Comparison of ENCODE assay signal across 13 cellular contexts in genomic region chr4:39932776-39933402, GRCh38. TPM values are rescaled to one million over a fixed set of nuclear protein-coding genes. Genes with fewer than 3 reads are reported as not detected.
DNase-seq lines count a peak whose midpoint lies in the region; ATAC-seq, FAIRE-seq and TF ChIP-seq lines count a peak whose summit lies in the region.
"Had no signal": no experiment of that assay in that cellular context is flagged by ENCODE, and none has a peak within 500 bp of the region (broad histone marks: within the 10 kb centered on the region; RNA-seq: fewer than 3 reads in every experiment).

No MANE protein-coding gene starts in this region.

- no peak for FAIRE-seq in HTR-8/SVneo (lab: Jason Lieb, UNC)

- H3K36me3 Mint-ChIP-seq in activated naive CD8-positive, alpha-beta T cell treated with anti-CD3 and anti-CD28 coated beads for 36 hours: peaks cover 35% of the 10 kb centered on the region
- H3K36me3 Mint-ChIP-seq in natural killer cell: no peaks in the 10 kb centered on the region

- peak overlapping the region; percentile 67 for H3K27ac Mint-ChIP-seq in activated naive CD8-positive, alpha-beta T cell treated with anti-CD3 and anti-CD28 coated beads for 36 hours
- peak overlapping the region; percentile 86 to 91 for H3K27ac Mint-ChIP-seq in natural killer cell

- ATAC-seq in IMR-90 (ENCODE audit: low read depth): no peak
- ATAC-seq in natural killer cell: peak; percentile 56 to 71 (median 67)

- H3K4ac ChIP-seq in IMR-90 (ENCODE audit: low read depth, low read length): peak overlapping the region; percentile 22; the same call in 1 of the 2 replicates

- peak overlapping the region; percentile 2; the same call in 1 of the 2 replicates for H4K91ac ChIP-seq in IMR-90 (ENCODE audit: insufficient read depth, low read depth, low read length)

- no peak overlapping the region for H2AFZ ChIP-seq in IMR-90 (replicated peaks; ENCODE audit: low read length, poor library complexity)
- H2AFZ ChIP-seq: neural progenitor cell had no signal

- POLR2A ChIA-PET in IMR-90 (lab: Charles Lee; ENCODE audit: unreplicated experiment): no interaction called here

- peaks cover 4% of the 10 kb centered on the region for H3K9me3 Mint-ChIP-seq in activated naive CD8-positive, alpha-beta T cell treated with anti-CD3 and anti-CD28 coated beads for 36 hours
- no peaks in the 10 kb centered on the region for H3K9me3 Mint-ChIP-seq in natural killer cell
- H3K9me3 Mint-ChIP-seq: neural progenitor cell had no signal

- 0 out of 2 replicates have a peak overlapping the region, but pooled peaks have one; percentile 31 for H3K23ac ChIP-seq in IMR-90 (ENCODE audit: low read depth, low read length)

- H3K79me1 ChIP-seq in IMR-90 (ENCODE audit: low read depth in 1 of 2, low read length in 2 of 2): peaks cover 44 to 78% of the 10 kb centered on the region in 2 experiments

- H3K4me3 ChIP-seq in IMR-90 (ENCODE audit: insufficient read depth, low read depth, low read length) (no peak overlapping the region), MG63 (no peak overlapping the region)
- H3K4me3 ChIP-seq: neural progenitor cell, testis had no signal

- H3K9me3 ChIP-seq in IMR-90 (ENCODE audit: control insufficient read depth, insufficient read depth, low read length): no peaks in the 10 kb centered on the region
- no peaks in the 10 kb centered on the region for H3K9me3 ChIP-seq in MG63
- H3K9me3 ChIP-seq: testis had no signal

- H2BK15ac ChIP-seq in IMR-90 (ENCODE audit: low read depth, low read length): no peak overlapping the region

- H2BK20ac ChIP-seq in IMR-90 (ENCODE audit: low read depth, low read length): peak overlapping the region; percentile 3; the same call in 1 of the 2 replicates

- peaks cover 57% of the 10 kb centered on the region for H3K4me1 Mint-ChIP-seq in activated naive CD8-positive, alpha-beta T cell treated with anti-CD3 and anti-CD28 coated beads for 36 hours
- peaks cover 53 to 68% of the 10 kb centered on the region in 2 donors for H3K4me1 Mint-ChIP-seq in natural killer cell

- no peak for TF ChIP-seq RAD21 in IMR-90 (IDR thresholded peaks at IDR 0.05; ENCODE audit: low read length)

- in situ Hi-C loops in IMR-90 (cut with MboI; ENCODE audit: low sequenced_read_pairs): no loop called here

- H3K9me1 ChIP-seq in IMR-90 (ENCODE audit: insufficient read depth, low read length): peaks cover 24% of the 10 kb centered on the region

- H2BK5ac ChIP-seq in IMR-90 (ENCODE audit: low read depth, low read length, poor library complexity, severe bottlenecking): no peak overlapping the region

- no peak overlapping the region for H4K8ac ChIP-seq in IMR-90 (ENCODE audit: low read depth in 2 of 2, low read length in 2 of 2)

- 0 out of 2 replicates have a peak overlapping the region, but pooled peaks have one; percentile 29 for H4K5ac ChIP-seq in IMR-90 (ENCODE audit: low read depth, low read length)

- no peaks in the 10 kb centered on the region for H3K27me3 Mint-ChIP-seq in activated naive CD8-positive, alpha-beta T cell treated with anti-CD3 and anti-CD28 coated beads for 36 hours
- no peaks in the 10 kb centered on the region for H3K27me3 Mint-ChIP-seq in natural killer cell (ENCODE audit: low read depth in 2 of 2)

- dilution Hi-C loops in IMR-90 (cut with HindIII; ENCODE audit: low sequenced_read_pairs, unreplicated experiment): no loop called here

- 0 out of 2 replicates have a peak overlapping the region, but pooled peaks have one; percentile 12 for H3K14ac ChIP-seq in IMR-90 (replicated peaks; ENCODE audit: low read depth, low read length)

- H4K20me1 ChIP-seq in IMR-90 (ENCODE audit: insufficient read depth, low read length): peaks cover 39% of the 10 kb centered on the region

- H3K27ac ChIP-seq in IMR-90 (ENCODE audit: insufficient read depth, low read length): peak overlapping the region; percentile 55; the same call in 1 of the 2 replicates
- H3K27ac ChIP-seq: neural progenitor cell, testis had no signal

- CTCF ChIA-PET in IMR-90 (lab: Yijun Ruan, JAX): no interaction called here

- TF ChIP-seq CTCF in GM10266 (IDR thresholded peaks at IDR 0.05; ENCODE audit: control insufficient read depth, insufficient read depth, low read depth, missing control alignments): no peak
- no peak for TF ChIP-seq CTCF in IMR-90 (conservative IDR thresholded peaks at IDR 0.05; ENCODE audit: low read depth, low read length)
- TF ChIP-seq CTCF in natural killer cell (IDR thresholded peaks at IDR 0.05): no peak

- peak overlapping the region; percentile 30; the same call in 1 of the 2 replicates for H3K4me2 ChIP-seq in IMR-90 (ENCODE audit: low read depth, low read length)
- H3K4me2 ChIP-seq: neural progenitor cell had no signal

- H3K36me3 ChIP-seq in IMR-90 (ENCODE audit: control insufficient read depth, insufficient read depth, low read length) (0 out of 2 replicates have a peak, but pooled peaks cover 4% of the 10 kb centered on the region), MG63 (peaks cover 1% of the 10 kb centered on the region)
- H3K36me3 ChIP-seq: neural progenitor cell had no signal

- H3K4me3 Mint-ChIP-seq in activated naive CD8-positive, alpha-beta T cell treated with anti-CD3 and anti-CD28 coated beads for 36 hours: no peak overlapping the region
- peak overlapping the region; percentile 76 for H3K4me3 Mint-ChIP-seq in natural killer cell
- H3K4me3 Mint-ChIP-seq: neural progenitor cell had no signal

- H2BK120ac ChIP-seq in IMR-90 (ENCODE audit: low read depth, low read length): no peak overlapping the region

- no peak overlapping the region for H3K56ac ChIP-seq in IMR-90 (ENCODE audit: extremely low read depth, insufficient read depth, low read length)

- no peak overlapping the region for H2AK9ac ChIP-seq in IMR-90 (replicated peaks; ENCODE audit: low read depth, low read length, poor library complexity)

- no TSS peak for BruUV-seq in IMR-90 (replicated peaks; lab: Mats Ljungman, UMichigan)

- intact Hi-C loops in IMR-90 (cut with micrococcal nuclease) (no loop called here), natural killer cell (cut with micrococcal nuclease) (loop anchor here (1.0 kb wide), 1 partner anchor 42 kb away; no protein-coding TSS in a partner anchor)

- peak overlapping the region; percentile 57; the same call in 1 of the 2 replicates for H3K9ac ChIP-seq in IMR-90 (ENCODE audit: low read depth, low read length)
- H3K9ac ChIP-seq: neural progenitor cell had no signal

- peak; percentile 24 for DNase-seq in GM10266 (ENCODE audit: extremely low spot score)
- no peak for DNase-seq in IMR-90
- DNase-seq in activated naive CD8-positive, alpha-beta T cell treated with anti-CD3 and anti-CD28 coated beads for 36 hours: no peak
- no peak for DNase-seq in natural killer cell
- DNase-seq in HTR-8/SVneo (ENCODE audit: insufficient read length, low spot score): no peak
- no peak for DNase-seq in GDM1 (lab: John Stamatoyannopoulos, UW)
- DNase-seq in MG63: no peak
- no peak for DNase-seq in DMS53 treated with DMSO at 0.1 percent for 48 hours (lab: John Stamatoyannopoulos, UW; ENCODE audit: unreplicated experiment)
- DNase-seq: NCI-H2171; Right ventricle myocardium superior; stimulated activated CD4-positive, alpha-beta T cell treated with anti-CD3 and anti-CD28 coated beads, Interleukin-2, amount 100 ng/mL, for 24 hours; testis had no signal

- no peak overlapping the region for H3K18ac ChIP-seq in IMR-90 (ENCODE audit: low read depth, low read length)

- no peak for TF ChIP-seq POLR2A in IMR-90 (IDR thresholded peaks at IDR 0.05; ENCODE audit: low read depth, low read length)

- H2AK5ac ChIP-seq in IMR-90 (ENCODE audit: low read depth, low read length): peak overlapping the region; percentile 59; the same call in 1 of the 2 replicates

- H3K4me1 ChIP-seq in IMR-90 (ENCODE audit: control insufficient read depth, insufficient read depth, low read length): peaks cover 15% of the 10 kb centered on the region

- H3K27me3 ChIP-seq in IMR-90 (ENCODE audit: control insufficient read depth, insufficient read depth, low read length): no peaks in the 10 kb centered on the region
- H3K27me3 ChIP-seq in MG63: no peaks in the 10 kb centered on the region
- H3K27me3 ChIP-seq: neural progenitor cell, testis had no signal

- 94% methylated on average over 3 of the region's 8 CpGs; no CpG with 5 or more reads in 1 of the 2 experiments for WGBS in IMR-90 (ENCODE audit: extremely low coverage in 2 of 2, insufficient read length in 1 of 2), 2 experiments

TF ChIP-seq in IMR-90, 13 proteins besides CTCF, POLR2A, EP300 and RAD21 (continues in another document):
- no peak for TF ChIP-seq RCOR1 (IDR thresholded peaks at IDR 0.05; ENCODE audit: insufficient replicate concordance, low read length)
- TF ChIP-seq BHLHE40 (IDR thresholded peaks at IDR 0.05; ENCODE audit: low read depth, low read length): no peak
- TF ChIP-seq FOS (IDR thresholded peaks at IDR 0.05; ENCODE audit: low read depth, low read length): no peak
- TF ChIP-seq SMC3 (IDR thresholded peaks at IDR 0.05; ENCODE audit: low read depth, low read length): no peak
- no peak for TF ChIP-seq CEBPB (IDR thresholded peaks at IDR 0.05; ENCODE audit: low read depth, low read length)
- no peak for TF ChIP-seq NFE2L2 (IDR thresholded peaks at IDR 0.05; ENCODE audit: low read depth, low read length)
- TF ChIP-seq ELK1 (IDR thresholded peaks at IDR 0.05; ENCODE audit: borderline replicate concordance, low read depth, low read length): no peak
- no peak for TF ChIP-seq MXI1 (IDR thresholded peaks at IDR 0.05; ENCODE audit: borderline replicate concordance, low read depth, low read length)
- TF ChIP-seq MAZ (IDR thresholded peaks at IDR 0.05; ENCODE audit: borderline replicate concordance, low read depth, low read length): no peak
- TF ChIP-seq MAFK (IDR thresholded peaks at IDR 0.05; ENCODE audit: low read depth, low read length): no peak
- no peak for TF ChIP-seq CHD1 (IDR thresholded peaks at IDR 0.05; ENCODE audit: low read depth, low read length)

RNA-seq across cellular contexts. Expression of gene PDS5A, which starts 44.8 kb away (rescaled TPM):
- total RNA-seq in IMR-90 (2012; rRNA removed) (33.5 and 53.0 TPM in 2 replicates), natural killer cell (10 to 100 TPM; 80.1 to 99.9 (median 99.8) TPM)
- polyA plus RNA-seq in IMR-90 (2012; rRNA removed): 12.3 and 16.3 TPM in 2 replicates
- 2.4 and 4.1 TPM in 2 replicates for polyA plus RNA-seq in IMR-90 (2012; cell fraction: cytosol; rRNA removed)
- polyA plus RNA-seq in IMR-90 (2012; cell fraction: nucleus; rRNA removed; ENCODE audit: low replicate concordance): 3.2 and 17.5 TPM in 2 replicates
- total RNA-seq in activated naive CD8-positive, alpha-beta T cell treated with anti-CD3 and anti-CD28 coated beads for 36 hours: 100 to 1,000 TPM; 104 to 107 TPM
- 19.2 and 30.7 TPM in 2 replicates for total RNA-seq in MG63 (2014; rRNA removed; shearing (Covaris generic); ENCODE audit: low replicate concordance)
